In genomic region chr1:19872190-19872589, GRCh38 we compare ENCODE assay signal across 13 cellular contexts. TPM values are rescaled to one million over a fixed set of nuclear protein-coding genes. Genes with fewer than 3 reads are reported as not detected.
DNase-seq lines count a peak whose midpoint lies in the region; ATAC-seq and TF ChIP-seq lines count a peak whose summit lies in the region.
"Had no signal": no experiment of that assay in that cellular context is flagged by ENCODE, and none has a peak within 500 bp of the region (broad histone marks: within the 10 kb centered on the region; RNA-seq: fewer than 3 reads in every experiment).

No MANE protein-coding gene starts in this region.

- TF ChIP-seq CTCF in VCaP (conservative IDR thresholded peaks at IDR 0.05), result peak; percentile 77
- no peak for TF ChIP-seq CTCF in CD4-positive, alpha-beta T cell (IDR thresholded peaks at IDR 0.05)
- TF ChIP-seq CTCF in neural progenitor cell (IDR thresholded peaks at IDR 0.05), result no peak

- ATAC-seq in CD4-positive, alpha-beta T cell (ENCODE audit: poor library complexity), result no peak
- ATAC-seq in GM18502 (IDR thresholded peaks at IDR 0.05; ENCODE audit: poor library complexity, unreplicated experiment), result no peak
- ATAC-seq in HG02938 (IDR thresholded peaks at IDR 0.05; ENCODE audit: unreplicated experiment), result no peak

- no peaks in the 10 kb centered on the region for H3K9me2 ChIP-seq in GM23248 (ENCODE audit: insufficient read depth)

- H3K27me3 ChIP-seq in GM23248 (replicated peaks; ENCODE audit: insufficient read depth) (no peaks in the 10 kb centered on the region), neural progenitor cell (no peaks in the 10 kb centered on the region)
- no peaks in the 10 kb centered on the region for H3K27me3 ChIP-seq in CD4-positive, alpha-beta T cell (ENCODE audit: control insufficient read depth, insufficient read depth, low read length)

- H3K4me2 ChIP-seq in GM23248 (ENCODE audit: unreplicated experiment), result no peak overlapping the region
- H3K4me2 ChIP-seq in neural progenitor cell, result no peak overlapping the region

- DNase-seq in GM23248 (peak; percentile 33), NCI-H2029 treated with DMSO at 0.1 percent for 48 hours (lab: John Stamatoyannopoulos, UW) (peak; percentile 67), mucosa of gallbladder (ENCODE audit: low spot score) (peak; percentile 57), neural progenitor cell (ENCODE audit: low spot score) (no peak)
- no peak for DNase-seq in CD4-positive, alpha-beta T cell
- DNase-seq: activated CD4-positive, alpha-beta memory T cell treated with anti-CD3 and anti-CD28 coated beads for 36 hours; EL; kidney had no signal

- in situ Hi-C loops in GM23248 (cut with MboI), result no loop called here

- no peak overlapping the region for H3K4me3 Mint-ChIP-seq in CD4-positive, alpha-beta T cell
- no peak overlapping the region for H3K4me3 Mint-ChIP-seq in neural progenitor cell
- H3K4me3 Mint-ChIP-seq: activated CD4-positive, alpha-beta memory T cell treated with anti-CD3 and anti-CD28 coated beads for 36 hours had no signal

- intact Hi-C loops in CD4-positive, alpha-beta T cell (cut with DNase I, micrococcal nuclease), result no loop called here

- no peak overlapping the region for H3K9ac ChIP-seq in GM23248
- no peak overlapping the region for H3K9ac ChIP-seq in neural progenitor cell

- H3K4me3 ChIP-seq in GM23248, result no peak overlapping the region
- no peak overlapping the region for H3K4me3 ChIP-seq in neural progenitor cell
- H3K4me3 ChIP-seq: adrenal gland had no signal

- H3K36me3 Mint-ChIP-seq in CD4-positive, alpha-beta T cell (ENCODE audit: low read depth), result no peaks in the 10 kb centered on the region
- no peaks in the 10 kb centered on the region for H3K36me3 Mint-ChIP-seq in neural progenitor cell
- H3K36me3 Mint-ChIP-seq: activated CD4-positive, alpha-beta memory T cell treated with anti-CD3 and anti-CD28 coated beads for 36 hours had no signal

- H3K9me3 ChIP-seq in GM23248 (ENCODE audit: low read depth) (no peaks in the 10 kb centered on the region), neural progenitor cell (ENCODE audit: low read depth) (no peaks in the 10 kb centered on the region)
- no peaks in the 10 kb centered on the region for H3K9me3 ChIP-seq in CD4-positive, alpha-beta T cell (ENCODE audit: control insufficient read depth, low read length)
- H3K9me3 ChIP-seq: adrenal gland had no signal

- H3K27ac ChIP-seq in GM23248 (no peak overlapping the region), VCaP (peak overlapping the region; percentile 26; the same call in 1 of the 2 replicates), neural progenitor cell (no peak overlapping the region)
- no peak overlapping the region for H3K27ac ChIP-seq in CD4-positive, alpha-beta T cell (ENCODE audit: low read depth, low read length)
- H3K27ac ChIP-seq: adrenal gland had no signal

- H3K27ac Mint-ChIP-seq in CD4-positive, alpha-beta T cell, result no peak overlapping the region
- no peak overlapping the region for H3K27ac Mint-ChIP-seq in neural progenitor cell
- H3K27ac Mint-ChIP-seq: activated CD4-positive, alpha-beta memory T cell treated with anti-CD3 and anti-CD28 coated beads for 36 hours had no signal

- WGBS in GM23248 (ENCODE audit: low coverage in 1 of 2, low lambda C conversion rate in 2 of 2, missing lambda C conversion rate in 2 of 2), 2 experiments, result 42 to 49% methylated on average over 7 of the region's 7 CpGs

- POLR2A ChIA-PET in CD4-positive, alpha-beta T cell (lab: Charles Lee), result no interaction called here

- H2AFZ ChIP-seq in GM23248, result no peak overlapping the region
- no peak overlapping the region for H2AFZ ChIP-seq in neural progenitor cell (replicated peaks)

- no peaks in the 10 kb centered on the region for H3K36me3 ChIP-seq in GM23248 (ENCODE audit: low read depth)
- no peaks in the 10 kb centered on the region for H3K36me3 ChIP-seq in neural progenitor cell
- H3K36me3 ChIP-seq: adrenal gland had no signal

- H3K27me3 Mint-ChIP-seq in CD4-positive, alpha-beta T cell, result peaks cover 54% of the 10 kb centered on the region
- H3K27me3 Mint-ChIP-seq in neural progenitor cell (ENCODE audit: insufficient read depth, low read depth), result peaks cover 8% of the 10 kb centered on the region

- H3K4me1 ChIP-seq in GM23248 (ENCODE audit: insufficient read depth) (peaks cover 16% of the 10 kb centered on the region), neural progenitor cell (no peaks in the 10 kb centered on the region)
- H3K4me1 ChIP-seq: adrenal gland had no signal

- H3F3A ChIP-seq in GM23248 (ENCODE audit: insufficient read depth), result peaks cover 19% of the 10 kb centered on the region
- no peaks in the 10 kb centered on the region for H3F3A ChIP-seq in neural progenitor cell (ENCODE audit: low read depth)

- H3K4me1 Mint-ChIP-seq in CD4-positive, alpha-beta T cell (ENCODE audit: low read depth), result no peaks in the 10 kb centered on the region
- H3K4me1 Mint-ChIP-seq in neural progenitor cell, result no peaks in the 10 kb centered on the region

- H4K20me1 ChIP-seq in GM23248 (ENCODE audit: insufficient read depth) (no peaks in the 10 kb centered on the region), neural progenitor cell (ENCODE audit: low read depth) (no peaks in the 10 kb centered on the region)

- H3K79me2 ChIP-seq in GM23248 (ENCODE audit: insufficient read depth) (no peaks in the 10 kb centered on the region), neural progenitor cell (ENCODE audit: low read depth) (no peaks in the 10 kb centered on the region)

- CTCF ChIA-PET in CD4-positive, alpha-beta T cell (lab: Charles Lee), result no interaction called here

- H3K9me3 Mint-ChIP-seq in CD4-positive, alpha-beta T cell, result no peaks in the 10 kb centered on the region
- peaks cover 2% of the 10 kb centered on the region for H3K9me3 Mint-ChIP-seq in neural progenitor cell
- H3K9me3 Mint-ChIP-seq: activated CD4-positive, alpha-beta memory T cell treated with anti-CD3 and anti-CD28 coated beads for 36 hours had no signal

RNA-seq across cellular contexts. Expression of gene OTUD3, which starts 10.0 kb away (rescaled TPM):
- total RNA-seq in GM23248 (2014; rRNA removed; shearing (Covaris generic)), result 3.2 and 4.8 TPM in 2 replicates
- polyA plus RNA-seq in GM23248 (2016; fragmentation: Nextera tagmentation; extraction: Ambion mirVana), result 1.7 and 1.8 TPM in 2 replicates
- total RNA-seq in mucosa of gallbladder (7.4 TPM), neural progenitor cell (ENCODE audit: low replicate concordance) (22.3 and 28.6 TPM in 2 replicates)
- total RNA-seq in CD4-positive, alpha-beta T cell, result 10 to 100 TPM; 11.4 to 12.6 TPM

RNA-seq across cellular contexts. Expression of gene PLA2G2E, which starts 51.2 kb away (rescaled TPM):
- total RNA-seq in GM23248 (2014; rRNA removed; shearing (Covaris generic)), result not detected in 2 replicates
- not detected in 2 replicates for polyA plus RNA-seq in GM23248 (2016; fragmentation: Nextera tagmentation; extraction: Ambion mirVana)
- total RNA-seq in mucosa of gallbladder (not detected), neural progenitor cell (ENCODE audit: low replicate concordance) (not detected in 2 replicates)
- total RNA-seq in CD4-positive, alpha-beta T cell, result not detected
- total RNA-seq: activated CD4-positive, alpha-beta memory T cell treated with anti-CD3 and anti-CD28 coated beads for 36 hours; adrenal gland; kidney; pulmonary artery endothelial cell had no signal
- polyA plus RNA-seq: adrenal gland had no signal

RNA-seq across cellular contexts. Expression of gene RNF186, which starts 57.1 kb away (rescaled TPM):
- total RNA-seq in GM23248 (2014; rRNA removed; shearing (Covaris generic)), result not detected in 2 replicates
- not detected in 2 replicates for polyA plus RNA-seq in GM23248 (2016; fragmentation: Nextera tagmentation; extraction: Ambion mirVana)
- total RNA-seq in mucosa of gallbladder (0.32 TPM), neural progenitor cell (ENCODE audit: low replicate concordance) (not detected in 2 replicates)
- total RNA-seq in CD4-positive, alpha-beta T cell, result not detected
- total RNA-seq: activated CD4-positive, alpha-beta memory T cell treated with anti-CD3 and anti-CD28 coated beads for 36 hours; adrenal gland; pulmonary artery endothelial cell had no signal
- polyA plus RNA-seq: adrenal gland had no signal

Comparison
In these comparisons a context has a peak if more than half of its experiments do, and no peak if none do; other contexts are left out.
1. DNase-seq: peak in GM23248 (single experiment), NCI-H2029 treated with DMSO at 0.1 percent for 48 hours (single experiment) and mucosa of gallbladder (single experiment); none in CD4-positive, alpha-beta T cell (0 of 10) and neural progenitor cell (single experiment).